ENCODE assay signal across 28 cellular contexts in the genomic region with DNA sequence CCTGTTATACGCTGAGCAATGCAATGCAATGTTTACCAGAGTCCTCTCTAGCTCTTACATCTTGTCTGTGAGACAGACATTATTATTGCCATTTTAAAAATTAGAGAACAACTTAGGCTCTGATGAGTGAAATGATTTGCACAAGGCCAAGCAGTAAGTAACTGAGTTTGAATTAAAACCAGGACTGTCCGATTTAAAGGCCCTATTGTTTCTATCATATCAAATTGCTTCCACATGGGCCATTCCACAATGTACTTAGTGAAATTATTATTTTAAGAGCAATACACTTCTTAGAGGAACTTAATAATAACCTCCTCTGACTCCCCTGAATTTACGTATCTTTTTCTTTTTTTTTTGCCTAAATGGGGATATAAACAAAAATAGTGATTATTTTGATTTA.
DNase-seq lines count a peak whose midpoint lies in the region; ATAC-seq and TF ChIP-seq lines count a peak whose summit lies in the region.
"Had no signal": no experiment of that assay in that cellular context is flagged by ENCODE, and none has a peak within 500 bp of the region (broad histone marks: within the 10 kb centered on the region; RNA-seq: fewer than 3 reads in every experiment).

No MANE protein-coding gene starts in this region.

- no peak for ATAC-seq in CD4-positive, alpha-beta T cell (ENCODE audit: poor library complexity)
- ATAC-seq in SK-N-SH treated with all-trans-retinoic acid at 6 μM for 48 hours = peak; percentile 58
- ATAC-seq: body of pancreas, PC-3 had no signal

- intact Hi-C loops in CD4-positive, alpha-beta T cell (cut with DNase I, micrococcal nuclease) = loop anchor here (1.0 to 5.0 kb wide), 5 partner anchors 22 to 85 kb away; a partner anchor contains a TSS

- CTCF ChIA-PET in activated CD4-positive, alpha-beta T cell treated with anti-CD3 and anti-CD28 coated beads, Interleukin-2, amount 10 ng/mL, durations not matched to agents 7 days and 5 days (lab: Charles Lee) = interaction anchor here (1.4 to 1.9 kb wide), 3 partner anchors 11 to 22 kb away, joined by 4 to 5 read pairs (median 5); no protein-coding TSS in a partner anchor
- CTCF ChIA-PET in CD4-positive, alpha-beta T cell (lab: Charles Lee) = interaction anchor here (1.0 to 1.6 kb wide), 2 partner anchors 25 kb away, joined by 3 read pairs; no protein-coding TSS in a partner anchor

- peak overlapping the region; percentile 85 for H3K27ac Mint-ChIP-seq in activated CD4-positive, alpha-beta T cell treated with anti-CD3 and anti-CD28 coated beads, Interleukin-2, amount 10 ng/mL, durations not matched to agents 7 days and 5 days
- H3K27ac Mint-ChIP-seq in CD4-positive, alpha-beta T cell = peak overlapping the region; percentile 93

- H3K4me1 Mint-ChIP-seq in activated CD4-positive, alpha-beta T cell treated with anti-CD3 and anti-CD28 coated beads, Interleukin-2, amount 10 ng/mL, durations not matched to agents 7 days and 5 days = peaks cover 48% of the 10 kb centered on the region
- H3K4me1 Mint-ChIP-seq in CD4-positive, alpha-beta T cell (ENCODE audit: low read depth) = peaks cover 85% of the 10 kb centered on the region
- H3K4me1 Mint-ChIP-seq: neural crest cell had no signal

- DNase-seq in activated CD4-positive, alpha-beta T cell treated with anti-CD3 and anti-CD28 coated beads, Interleukin-2, amount 10 ng/mL, durations not matched to agents 7 days and 5 days = no peak
- DNase-seq in activated CD4-positive, alpha-beta T cell treated with anti-CD3 and anti-CD28 coated beads for 1 hour = no peak
- DNase-seq in CD4-positive, alpha-beta T cell = no peak
- peak; percentile 47 for DNase-seq in fibroblast of the aortic adventitia (ENCODE audit: low read depth)
- no peak for DNase-seq in stimulated activated naive CD4-positive, alpha-beta T cell treated with Interleukin-2 at 50 U/mL for 16 hours (lab: John Stamatoyannopoulos, UW)
- DNase-seq in middle frontal gyrus (ENCODE audit: extremely low spot score, low spot score) = no peak
- DNase-seq in pons (ENCODE audit: low spot score) = no peak
- DNase-seq: activated effector memory CD4-positive, alpha-beta T cell treated with anti-CD3 and anti-CD28 coated beads, Interleukin-2, amount 50 U/mL, for 16 hours; adrenal gland; body of pancreas; cerebellar nuclear complex; dermis blood vessel endothelial cell; GOT3; hypothalamus; mammary epithelial cell; MG63; NCI-H1417; NCI-H2029; NCI-H526; PC-3; stimulated activated CD4-positive, alpha-beta T cell treated with anti-CD3 and anti-CD28 coated beads, Interleukin-1b, Interleukin-23, amount 100 ng/mL, for 48 hours; stimulated activated naive CD8-positive, alpha-beta T cell treated with anti-CD3 and anti-CD28 coated beads, Interleukin-15, amount 100 ng/mL, for 72 hours had no signal

- no peak for TF ChIP-seq CTCF in CD4-positive, alpha-beta T cell (IDR thresholded peaks at IDR 0.05)
- TF ChIP-seq CTCF in fibroblast of the aortic adventitia (IDR thresholded peaks at IDR 0.05; ENCODE audit: insufficient read depth, low read length) = no peak

- no peaks in the 10 kb centered on the region for H3K9me3 Mint-ChIP-seq in activated CD4-positive, alpha-beta T cell treated with anti-CD3 and anti-CD28 coated beads, Interleukin-2, amount 10 ng/mL, durations not matched to agents 7 days and 5 days
- no peaks in the 10 kb centered on the region for H3K9me3 Mint-ChIP-seq in CD4-positive, alpha-beta T cell
- H3K9me3 Mint-ChIP-seq: neural crest cell; stimulated activated naive CD8-positive, alpha-beta T cell treated with anti-CD3 and anti-CD28 coated beads, Interleukin-15, amount 100 ng/mL, for 72 hours had no signal

- H3K4me3 Mint-ChIP-seq in activated CD4-positive, alpha-beta T cell treated with anti-CD3 and anti-CD28 coated beads, Interleukin-2, amount 10 ng/mL, durations not matched to agents 7 days and 5 days = no peak overlapping the region
- H3K4me3 Mint-ChIP-seq in CD4-positive, alpha-beta T cell = peak overlapping the region; percentile 80
- H3K4me3 Mint-ChIP-seq: neural crest cell had no signal

- POLR2A ChIA-PET in activated CD4-positive, alpha-beta T cell treated with anti-CD3 and anti-CD28 coated beads, Interleukin-2, amount 10 ng/mL, durations not matched to agents 7 days and 5 days (lab: Charles Lee) = no interaction called here
- POLR2A ChIA-PET in CD4-positive, alpha-beta T cell (lab: Charles Lee) = interaction anchor here (0.6 to 3.6 kb wide), 19 partner anchors 9 to 416 kb away, joined by 3 to 35 read pairs (median 4); a partner anchor contains a TSS

- no peaks in the 10 kb centered on the region for H3K27me3 Mint-ChIP-seq in activated CD4-positive, alpha-beta T cell treated with anti-CD3 and anti-CD28 coated beads, Interleukin-2, amount 10 ng/mL, durations not matched to agents 7 days and 5 days
- no peaks in the 10 kb centered on the region for H3K27me3 Mint-ChIP-seq in CD4-positive, alpha-beta T cell
- H3K27me3 Mint-ChIP-seq: stimulated activated naive CD8-positive, alpha-beta T cell treated with anti-CD3 and anti-CD28 coated beads, Interleukin-15, amount 100 ng/mL, for 72 hours had no signal

- H3K27me3 ChIP-seq in CD4-positive, alpha-beta T cell (ENCODE audit: control insufficient read depth, insufficient read depth, low read length) = no peaks in the 10 kb centered on the region
- H3K27me3 ChIP-seq: adrenal gland, body of pancreas, MG63 had no signal

- H3K36me3 Mint-ChIP-seq in activated CD4-positive, alpha-beta T cell treated with anti-CD3 and anti-CD28 coated beads, Interleukin-2, amount 10 ng/mL, durations not matched to agents 7 days and 5 days (ENCODE audit: low read depth) = no peaks in the 10 kb centered on the region
- H3K36me3 Mint-ChIP-seq in CD4-positive, alpha-beta T cell (ENCODE audit: low read depth) = no peaks in the 10 kb centered on the region

- no peaks in the 10 kb centered on the region for H3K9me3 ChIP-seq in CD4-positive, alpha-beta T cell (ENCODE audit: control insufficient read depth, low read length)
- H3K9me3 ChIP-seq: adrenal gland, body of pancreas, MG63, thoracic aorta had no signal

- no peak overlapping the region for H3K4me3 ChIP-seq in fibroblast of the aortic adventitia (ENCODE audit: low read depth, low read length)
- H3K4me3 ChIP-seq: adrenal gland, body of pancreas, MG63, SK-N-MC, thoracic aorta had no signal

- H3K27ac ChIP-seq in CD4-positive, alpha-beta T cell (ENCODE audit: low read depth, low read length) = peak overlapping the region; percentile 38
- H3K27ac ChIP-seq: adrenal gland, body of pancreas, C4-2B, parathyroid adenoma, SK-N-MC, thoracic aorta had no signal

TF ChIP-seq in SK-N-SH treated with all-trans-retinoic acid at 6 μM for 48 hours, 23 proteins besides CTCF, POLR2A, EP300 and RAD21:
- TF ChIP-seq ZFP30 (CRISPR knock-in tag; IDR thresholded peaks at IDR 0.05) (no peak), ISL1 (CRISPR knock-in tag; IDR thresholded peaks at IDR 0.05) (no peak), RARB (CRISPR knock-in tag; IDR thresholded peaks at IDR 0.05) (no peak), ESRRG (CRISPR knock-in tag; IDR thresholded peaks at IDR 0.05) (no peak), OSR1 (CRISPR knock-in tag; IDR thresholded peaks at IDR 0.05) (no peak)
- TF ChIP-seq, protein P1, sequence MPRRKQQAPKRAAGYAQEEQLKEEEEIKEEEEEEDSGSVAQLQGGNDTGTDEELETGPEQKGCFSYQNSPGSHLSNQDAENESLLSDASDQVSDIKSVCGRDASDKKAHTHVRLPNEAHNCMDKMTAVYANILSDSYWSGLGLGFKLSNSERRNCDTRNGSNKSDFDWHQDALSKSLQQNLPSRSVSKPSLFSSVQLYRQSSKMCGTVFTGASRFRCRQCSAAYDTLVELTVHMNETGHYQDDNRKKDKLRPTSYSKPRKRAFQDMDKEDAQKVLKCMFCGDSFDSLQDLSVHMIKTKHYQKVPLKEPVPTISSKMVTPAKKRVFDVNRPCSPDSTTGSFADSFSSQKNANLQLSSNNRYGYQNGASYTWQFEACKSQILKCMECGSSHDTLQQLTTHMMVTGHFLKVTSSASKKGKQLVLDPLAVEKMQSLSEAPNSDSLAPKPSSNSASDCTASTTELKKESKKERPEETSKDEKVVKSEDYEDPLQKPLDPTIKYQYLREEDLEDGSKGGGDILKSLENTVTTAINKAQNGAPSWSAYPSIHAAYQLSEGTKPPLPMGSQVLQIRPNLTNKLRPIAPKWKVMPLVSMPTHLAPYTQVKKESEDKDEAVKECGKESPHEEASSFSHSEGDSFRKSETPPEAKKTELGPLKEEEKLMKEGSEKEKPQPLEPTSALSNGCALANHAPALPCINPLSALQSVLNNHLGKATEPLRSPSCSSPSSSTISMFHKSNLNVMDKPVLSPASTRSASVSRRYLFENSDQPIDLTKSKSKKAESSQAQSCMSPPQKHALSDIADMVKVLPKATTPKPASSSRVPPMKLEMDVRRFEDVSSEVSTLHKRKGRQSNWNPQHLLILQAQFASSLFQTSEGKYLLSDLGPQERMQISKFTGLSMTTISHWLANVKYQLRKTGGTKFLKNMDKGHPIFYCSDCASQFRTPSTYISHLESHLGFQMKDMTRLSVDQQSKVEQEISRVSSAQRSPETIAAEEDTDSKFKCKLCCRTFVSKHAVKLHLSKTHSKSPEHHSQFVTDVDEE (CRISPR knock-in tag; IDR thresholded peaks at IDR 0.05) = no peak
